Comparison of ENCODE assay signal across 6 cellular contexts in genomic region chr1:1325288-1326074, GRCh38. TPM values are rescaled to one million over a fixed set of nuclear protein-coding genes. Genes with fewer than 3 reads are reported as not detected.
DNase-seq lines count a peak whose midpoint lies in the region; ATAC-seq and TF ChIP-seq lines count a peak whose summit lies in the region.

No MANE protein-coding gene starts in this region.

- DNase-seq in GM06990 (ENCODE audit: extremely low read depth, insufficient read length) (no peak), mucosa of descending colon (peak in 2 of 3 donors; percentile 70 to 77), NCI-H82 (lab: John Stamatoyannopoulos, UW) (no peak), inferior parietal cortex (ENCODE audit: extremely low spot score) (no peak)
- DNase-seq in activated naive CD8-positive, alpha-beta T cell treated with anti-CD3 and anti-CD28 coated beads, Interleukin-2, amount 10 ng/mL, durations not matched to agents 7 days and 5 days = no peak

- peak overlapping the region; percentile 80 for H3K27ac Mint-ChIP-seq in activated naive CD8-positive, alpha-beta T cell treated with anti-CD3 and anti-CD28 coated beads, Interleukin-2, amount 10 ng/mL, durations not matched to agents 7 days and 5 days

- H3K4me1 Mint-ChIP-seq in activated naive CD8-positive, alpha-beta T cell treated with anti-CD3 and anti-CD28 coated beads, Interleukin-2, amount 10 ng/mL, durations not matched to agents 7 days and 5 days = peaks cover 15% of the 10 kb centered on the region

- TF ChIP-seq CTCF in GM06990 (IDR thresholded peaks at IDR 0.05; ENCODE audit: insufficient read depth, low read length, poor library complexity, severe bottlenecking) (no peak), mucosa of descending colon (IDR thresholded peaks at IDR 0.05) (no peak)

- H3K4me1 ChIP-seq in mucosa of descending colon (ENCODE audit: low read depth) = peaks cover 23% of the 10 kb centered on the region

- H3K9me3 ChIP-seq in mucosa of descending colon = no peaks in the 10 kb centered on the region

- H3K4me3 ChIP-seq in GM06990 (replicated peaks; ENCODE audit: low read depth, low read length) (peak overlapping the region; percentile 96), mucosa of descending colon (peak overlapping the region; percentile 84)

- peaks cover 9% of the 10 kb centered on the region for H3K36me3 ChIP-seq in GM06990 (ENCODE audit: control insufficient read depth, insufficient read depth, low read length)
- peaks cover 3% of the 10 kb centered on the region for H3K36me3 ChIP-seq in mucosa of descending colon (ENCODE audit: low read depth)

- no peak for ATAC-seq in activated naive CD8-positive, alpha-beta T cell treated with anti-CD3 and anti-CD28 coated beads, Interleukin-2, amount 10 ng/mL, durations not matched to agents 7 days and 5 days (ENCODE audit: low read depth)
- ATAC-seq in mucosa of descending colon = peak; percentile 65
- ATAC-seq in GM21786 (IDR thresholded peaks at IDR 0.05; ENCODE audit: unreplicated experiment) = no peak

- intact Hi-C loops in mucosa of descending colon (cut with DNase I, micrococcal nuclease) = no loop called here

- no peaks in the 10 kb centered on the region for H3K9me3 Mint-ChIP-seq in activated naive CD8-positive, alpha-beta T cell treated with anti-CD3 and anti-CD28 coated beads, Interleukin-2, amount 10 ng/mL, durations not matched to agents 7 days and 5 days

- no peaks in the 10 kb centered on the region for H3K27me3 Mint-ChIP-seq in activated naive CD8-positive, alpha-beta T cell treated with anti-CD3 and anti-CD28 coated beads, Interleukin-2, amount 10 ng/mL, durations not matched to agents 7 days and 5 days

- no peaks in the 10 kb centered on the region for H3K27me3 ChIP-seq in GM06990 (replicated peaks; ENCODE audit: control insufficient read depth, insufficient read depth, low read length)

- H3K4me3 Mint-ChIP-seq in activated naive CD8-positive, alpha-beta T cell treated with anti-CD3 and anti-CD28 coated beads, Interleukin-2, amount 10 ng/mL, durations not matched to agents 7 days and 5 days = peak overlapping the region; percentile 76

- H3K36me3 Mint-ChIP-seq in activated naive CD8-positive, alpha-beta T cell treated with anti-CD3 and anti-CD28 coated beads, Interleukin-2, amount 10 ng/mL, durations not matched to agents 7 days and 5 days = no peaks in the 10 kb centered on the region

- POLR2A ChIA-PET in activated naive CD8-positive, alpha-beta T cell treated with anti-CD3 and anti-CD28 coated beads, Interleukin-2, amount 10 ng/mL, durations not matched to agents 7 days and 5 days (lab: Charles Lee) = interaction anchor here (0.8 to 1.3 kb wide), 4 partner anchors 11 to 74 kb away, joined by 3 read pairs; partner anchors contain the start of genes AURKAIP1, CCNL2 and UBE2J2

RNA-seq across cellular contexts. Expression of gene CPTP, which starts 0.9 kb away (rescaled TPM):
- 10 to 100 TPM; 19.3 TPM for total RNA-seq in activated naive CD8-positive, alpha-beta T cell treated with anti-CD3 and anti-CD28 coated beads, Interleukin-2, amount 10 ng/mL, durations not matched to agents 7 days and 5 days
- 10 to 100 TPM; 41.2 to 77.9 (median 55.5) TPM for total RNA-seq in mucosa of descending colon

RNA-seq across cellular contexts. Expression of gene INTS11, which starts 1.0 kb away (rescaled TPM):
- 100 to 1,000 TPM; 143 to 158 TPM for total RNA-seq in activated naive CD8-positive, alpha-beta T cell treated with anti-CD3 and anti-CD28 coated beads, Interleukin-2, amount 10 ng/mL, durations not matched to agents 7 days and 5 days
- total RNA-seq in mucosa of descending colon = 100 to 1,000 TPM in 1 of 3 donors, 10 to 100 TPM in 2; 89.9 to 127 (median 95.5) TPM

RNA-seq across cellular contexts. Expression of gene TAS1R3, which starts 5.6 kb away (rescaled TPM):
- 1 to 10 TPM; 1.2 to 1.3 TPM for total RNA-seq in activated naive CD8-positive, alpha-beta T cell treated with anti-CD3 and anti-CD28 coated beads, Interleukin-2, amount 10 ng/mL, durations not matched to agents 7 days and 5 days
- 1 to 10 TPM in 1 of 3 donors, under 1 TPM in 2; 0.57 to 1.1 (median 0.96) TPM for total RNA-seq in mucosa of descending colon

RNA-seq across cellular contexts. Expression of gene PUSL1, which starts 17.1 kb away (rescaled TPM):
- total RNA-seq in activated naive CD8-positive, alpha-beta T cell treated with anti-CD3 and anti-CD28 coated beads, Interleukin-2, amount 10 ng/mL, durations not matched to agents 7 days and 5 days = 10 to 100 TPM; 22.3 to 22.4 TPM
- total RNA-seq in mucosa of descending colon = 10 to 100 TPM; 12.4 to 15.9 (median 15.4) TPM

RNA-seq across cellular contexts. Expression of gene ACAP3, which starts 17.8 kb away (rescaled TPM):
- total RNA-seq in activated naive CD8-positive, alpha-beta T cell treated with anti-CD3 and anti-CD28 coated beads, Interleukin-2, amount 10 ng/mL, durations not matched to agents 7 days and 5 days = 10 to 100 TPM; 80.2 to 86.3 TPM
- total RNA-seq in mucosa of descending colon = 10 to 100 TPM; 42.1 to 76.9 (median 44.8) TPM

Comparison
In these comparisons a context has a peak if more than half of its experiments do, and no peak if none do; other contexts are left out.
1. DNase-seq: peak in mucosa of descending colon (2 of 3); none in GM06990 (single experiment), activated naive CD8-positive, alpha-beta T cell treated with anti-CD3 and anti-CD28 coated beads, Interleukin-2, amount 10 ng/mL, durations not matched to agents 7 days and 5 days (single experiment), NCI-H82 (single experiment) and inferior parietal cortex (single experiment).